Comparison of ENCODE assay signal across 9 cellular contexts in the genomic region with DNA sequence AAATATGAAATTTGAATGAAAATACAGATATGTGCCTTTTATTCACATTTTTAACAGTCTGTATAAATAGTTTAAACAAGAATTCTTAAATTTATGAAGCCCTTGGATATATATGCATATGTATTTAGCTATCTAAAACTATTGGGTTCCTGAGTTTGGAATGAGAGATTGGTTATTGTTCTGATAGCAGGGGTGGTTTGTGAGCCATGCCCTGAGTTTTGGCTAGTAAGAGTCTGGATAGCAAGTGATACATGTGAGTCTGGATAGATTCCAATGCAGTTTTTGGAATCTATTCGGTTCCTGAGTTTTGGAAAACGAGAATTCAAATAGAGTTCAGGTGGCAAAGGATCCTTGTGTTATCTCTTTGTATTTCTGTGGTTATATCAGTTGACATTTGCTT. TPM values are rescaled to one million over a fixed set of nuclear protein-coding genes. Genes with fewer than 3 reads are reported as not detected.
DNase-seq lines count a peak whose midpoint lies in the region; ATAC-seq, FAIRE-seq and TF ChIP-seq lines count a peak whose summit lies in the region.
"Had no signal": no experiment of that assay in that cellular context is flagged by ENCODE, and none has a peak within 500 bp of the region (broad histone marks: within the 10 kb centered on the region; RNA-seq: fewer than 3 reads in every experiment).

No MANE protein-coding gene starts in this region.

- peak overlapping the region; percentile 60 for H3K9ac ChIP-seq in GM12878 (ENCODE audit: control insufficient read depth, insufficient read depth, low read length)
- peak overlapping the region; percentile 98 for H3K9ac ChIP-seq in mesenchymal stem cell (ENCODE audit: low read length)

- TF ChIP-seq CTCF in AG09309 (IDR thresholded peaks at IDR 0.05; ENCODE audit: control insufficient read depth, insufficient read depth, low read depth, low read length, missing control alignments) = no peak
- TF ChIP-seq CTCF in HFF-Myc (IDR thresholded peaks at IDR 0.05; ENCODE audit: low read depth, low read length, missing control alignments) = no peak
- TF ChIP-seq CTCF in GM12878 (IDR thresholded peaks at IDR 0.05 in 2 of 3, conservative IDR thresholded peaks at IDR 0.05 in 1 of 3; ENCODE audit: control insufficient read depth in 2 of 3, extremely low read depth in 1 of 3, insufficient read depth in 1 of 3, low read depth in 3 of 3, low read length in 3 of 3) = no peak

- H3K27me3 ChIP-seq in GM12878 (replicated peaks in 1 of 2; ENCODE audit: control insufficient read depth in 2 of 2, insufficient read depth in 2 of 2, low read length in 1 of 2) = no peaks in the 10 kb centered on the region
- no peaks in the 10 kb centered on the region for H3K27me3 ChIP-seq in mesenchymal stem cell (ENCODE audit: control insufficient read depth in 1 of 2, insufficient read depth in 1 of 2, low read length in 2 of 2)

- peaks cover 7% of the 10 kb centered on the region for H3K79me1 ChIP-seq in mesenchymal stem cell (replicated peaks; ENCODE audit: low read length, poor library complexity, severe bottlenecking)

- H2AFZ ChIP-seq in GM12878 (ENCODE audit: control insufficient read depth, low read depth, low read length) (no peak overlapping the region), mesenchymal stem cell (ENCODE audit: low read depth, low read length) (no peak overlapping the region)

- H3K36me3 ChIP-seq in GM12878 (ENCODE audit: control insufficient read depth in 2 of 2, insufficient read depth in 2 of 2, low read length in 1 of 2) (no peaks in the 10 kb centered on the region), mesenchymal stem cell (ENCODE audit: control insufficient read depth in 1 of 2, insufficient read depth in 2 of 2, low read depth in 1 of 2, low read length in 2 of 2) (no peaks in the 10 kb centered on the region)

- BruUV-seq in GM12878 (replicated peaks; lab: Mats Ljungman, UMichigan) = no TSS peak

- H3K23ac ChIP-seq in mesenchymal stem cell (ENCODE audit: low read length in 2 of 2) = no peak overlapping the region

- no peak overlapping the region for H2AK5ac ChIP-seq in mesenchymal stem cell (ENCODE audit: low read length, severe bottlenecking)

- no peak overlapping the region for H2BK15ac ChIP-seq in mesenchymal stem cell (ENCODE audit: low read depth, poor library complexity, severe bottlenecking)

- TF ChIP-seq EP300 in GM12878 (IDR thresholded peaks at IDR 0.05; ENCODE audit: borderline replicate concordance in 1 of 2, control insufficient read depth in 1 of 2, low read depth in 2 of 2, low read length in 2 of 2) = no peak

- H2BK5ac ChIP-seq in mesenchymal stem cell (ENCODE audit: low read depth, low read length, poor library complexity, severe bottlenecking) = no peak overlapping the region

- RAD21 ChIA-PET in GM12878 (lab: Charles Lee; ENCODE audit: unreplicated experiment) = interaction anchor here (1.5 kb wide), 2 partner anchors 65 to 164 kb away, joined by 3 to 4 read pairs; no protein-coding TSS in a partner anchor

- ATAC-seq in GM12878 = no peak

- H2BK120ac ChIP-seq in mesenchymal stem cell (ENCODE audit: low read depth, low read length) = no peak overlapping the region

- FAIRE-seq in GM12878 (lab: Jason Lieb, UNC) = no peak
- FAIRE-seq: islet of Langerhans had no signal

- H3K4me3 ChIP-seq in AG09309 (ENCODE audit: control insufficient read depth, low read depth, low read length) = peak overlapping the region; percentile 1; the same call in 1 of the 2 replicates
- peak overlapping the region; percentile 87 for H3K4me3 ChIP-seq in HFF-Myc (replicated peaks; ENCODE audit: low read depth, low read length)
- peak overlapping the region; percentile 96 for H3K4me3 ChIP-seq in GM12878
- H3K4me3 ChIP-seq in mesenchymal stem cell (ENCODE audit: insufficient read depth in 1 of 2, low read depth in 1 of 2, low read length in 2 of 2) = peak overlapping the region in 1 of 2 experiments; percentile 90

- no peak for TF ChIP-seq POLR2A in GM12878 (IDR thresholded peaks at IDR 0.05; ENCODE audit: low read depth, low read length)

- H3K4me1 ChIP-seq in GM12878 (ENCODE audit: control insufficient read depth, insufficient read depth, low read length) (peaks cover 5% of the 10 kb centered on the region; the same call in 1 of the 2 replicates), mesenchymal stem cell (ENCODE audit: control insufficient read depth, insufficient read depth, low read depth, low read length) (no peaks in the 10 kb centered on the region)

- DNase-seq in AG09309 (ENCODE audit: low read depth) (no peak), HFF-Myc (ENCODE audit: extremely low read depth, low read depth) (no peak), GM12878 (ENCODE audit: low read depth, low spot score) (no peak), mesenchymal stem cell (no peak), COLO829 (ENCODE audit: low spot score) (no peak), kidney tubule cell (ENCODE audit: low spot score) (no peak), SIG-M5 treated with dmso at 0.1 percent for 504 hours (lab: John Stamatoyannopoulos, UW; ENCODE audit: unreplicated experiment) (no peak), globus pallidus (ENCODE audit: low spot score) (no peak)

- H3K27ac ChIP-seq in GM12878 (ENCODE audit: control insufficient read depth, insufficient read depth) = peak overlapping the region; percentile 35; the same call in 1 of the 2 replicates
- H3K27ac ChIP-seq in mesenchymal stem cell (ENCODE audit: low read length, poor library complexity, severe bottlenecking) = no peak overlapping the region

- WGBS in GM12878 (ENCODE audit: insufficient coverage, insufficient replicate concordance, low lambda C conversion rate, missing lambda C conversion rate) = 0% methylated on average over 2 of the region's 2 CpGs
- whole genome bisulfite sequencing in mesenchymal stem cell = 91% methylated on average over 2 of the region's 2 CpGs

- H3K4ac ChIP-seq in mesenchymal stem cell (ENCODE audit: low read depth in 1 of 2, low read length in 2 of 2) = no peak overlapping the region

- CTCF ChIA-PET in GM12878 (lab: Yijun Ruan, JAX) = interaction anchor here (0.7 to 1.0 kb wide), 3 partner anchors 77 to 165 kb away, joined by 3 read pairs; no protein-coding TSS in a partner anchor

- H4K91ac ChIP-seq in mesenchymal stem cell (ENCODE audit: low read length) = no peak overlapping the region

- no peaks in the 10 kb centered on the region for H4K20me1 ChIP-seq in GM12878 (ENCODE audit: control insufficient read depth, insufficient read depth)

- no peak overlapping the region for H2BK12ac ChIP-seq in mesenchymal stem cell (ENCODE audit: low read length in 2 of 2)

- no peak overlapping the region for H3K14ac ChIP-seq in mesenchymal stem cell (ENCODE audit: low read length in 2 of 2)

- SMC1A ChIA-PET in GM12878 (lab: Charles Lee; ENCODE audit: uncharacterized antibody, unreplicated experiment) = interaction anchor here (0.6 to 2.2 kb wide), 7 partner anchors 10 to 306 kb away, joined by 3 to 7 read pairs (median 4); no protein-coding TSS in a partner anchor

- no peak overlapping the region for H4K8ac ChIP-seq in mesenchymal stem cell (ENCODE audit: low read length)

- no peak for TF ChIP-seq RAD21 in GM12878 (IDR thresholded peaks at IDR 0.05; ENCODE audit: insufficient read depth, low read depth, low read length)

- no peaks in the 10 kb centered on the region for H3K9me3 ChIP-seq in GM12878 (replicated peaks; ENCODE audit: control insufficient read depth, insufficient read depth, low read length)
- H3K9me3 ChIP-seq in mesenchymal stem cell (ENCODE audit: control insufficient read depth, low read length) = no peaks in the 10 kb centered on the region

- peaks cover 82% of the 10 kb centered on the region for H3K79me2 ChIP-seq in GM12878 (ENCODE audit: control insufficient read depth, insufficient read depth, low read length)

- in situ Hi-C loops in GM12878 (cut with MboI) = no loop called here

- H3K18ac ChIP-seq in mesenchymal stem cell (ENCODE audit: low read depth in 1 of 2, low read length in 2 of 2) = no peak overlapping the region

- intact Hi-C loops in GM12878 (cut with micrococcal nuclease; ENCODE audit: unreplicated experiment) = no loop called here

- POLR2A ChIA-PET in GM12878 (lab: Charles Lee) = interaction anchor here (1.3 kb wide), 1 partner anchor 10 kb away, joined by 3 read pairs; no protein-coding TSS in a partner anchor

- H3K4me2 ChIP-seq in GM12878 (ENCODE audit: control insufficient read depth, insufficient read depth) = peak overlapping the region; percentile 85
- peak overlapping the region; percentile 43 for H3K4me2 ChIP-seq in mesenchymal stem cell (ENCODE audit: low read length, poor library complexity, severe bottlenecking)

TF ChIP-seq in GM12878, 131 proteins besides CTCF, POLR2A, EP300 and RAD21:
- TF ChIP-seq POLR2AphosphoS2 (IDR thresholded peaks at IDR 0.05; ENCODE audit: low read depth, low read length) = no peak
- TF ChIP-seq BHLHE40 (IDR thresholded peaks at IDR 0.05; ENCODE audit: borderline replicate concordance in 1 of 2, low read depth in 2 of 2, low read length in 1 of 2) = no peak
- no peak for TF ChIP-seq SMARCA5 (IDR thresholded peaks at IDR 0.05)
TF ChIP-seq in GM12878: peak in this region for 0.

RNA-seq across cellular contexts. Expression of a gene that starts 2.8 kb away (rescaled TPM):
- total RNA-seq in GM12878 (2013; cell fraction: nucleolus; rRNA removed) = 142 and 145 TPM in 2 replicates
- 15.0 and 20.5 TPM in 2 replicates for total RNA-seq in GM12878 (2014; rRNA removed)
- 22.6 and 23.0 TPM in 2 replicates for total RNA-seq in GM12878 (2014; rRNA removed; fragmentation: Illumina TruSeq; extraction: Trizol)
- 20.6 and 21.3 TPM in 2 replicates for total RNA-seq in GM12878 (2021)
- 4.4 TPM for polyA plus RNA-seq in GM12878 (2011; ENCODE audit: low read depth)
- 23.6 and 28.6 TPM in 2 replicates for polyA plus RNA-seq in GM12878 (2011; rRNA removed)
- 8.2 and 9.4 TPM in 2 replicates for polyA plus RNA-seq in GM12878 (2011; cell fraction: cytosol; rRNA removed)
- 18.7 and 20.5 TPM in 2 replicates for polyA plus RNA-seq in GM12878 (2011; cell fraction: nucleus; rRNA removed)
- polyA plus RNA-seq in GM12878 (2012) = 8.9 and 9.4 TPM in 2 replicates
- polyA plus RNA-seq in GM12878 (2014; fragmentation: Illumina TruSeq; extraction: Trizol) = 14.9 and 19.2 TPM in 2 replicates
- polyA plus RNA-seq in GM12878 (2014; fragmentation: Nextera tagmentation; extraction: Ambion mirVana) = 1 to 10 TPM; 2.8 to 3.2 TPM
- 7.2 and 9.0 TPM in 2 replicates for polyA plus RNA-seq in GM12878 (2014; rRNA removed)
- 10 to 100 TPM; 17.0 to 21.9 TPM for polyA plus RNA-seq in GM12878 (2016; fragmentation: Nextera tagmentation; extraction: Ambion mirVana)
- polyA minus RNA-seq in GM12878 (2011; rRNA and poly(A)+ RNA removed) = 43.7 and 53.9 TPM in 2 replicates
- polyA minus RNA-seq in GM12878 (2011; cell fraction: cytosol; rRNA and poly(A)+ RNA removed) = 7.8 and 9.9 TPM in 2 replicates
- polyA minus RNA-seq in GM12878 (2011; cell fraction: nucleus; rRNA and poly(A)+ RNA removed) = 36.4 and 51.0 TPM in 2 replicates
- 28.6 TPM for polyA plus RNA-seq in mesenchymal stem cell (2013, experiment 1 of 2)
- 29.2 TPM for polyA plus RNA-seq in mesenchymal stem cell (2013, experiment 2 of 2)
